8 cellular contexts compared by ENCODE assay signal in the genomic region with DNA sequence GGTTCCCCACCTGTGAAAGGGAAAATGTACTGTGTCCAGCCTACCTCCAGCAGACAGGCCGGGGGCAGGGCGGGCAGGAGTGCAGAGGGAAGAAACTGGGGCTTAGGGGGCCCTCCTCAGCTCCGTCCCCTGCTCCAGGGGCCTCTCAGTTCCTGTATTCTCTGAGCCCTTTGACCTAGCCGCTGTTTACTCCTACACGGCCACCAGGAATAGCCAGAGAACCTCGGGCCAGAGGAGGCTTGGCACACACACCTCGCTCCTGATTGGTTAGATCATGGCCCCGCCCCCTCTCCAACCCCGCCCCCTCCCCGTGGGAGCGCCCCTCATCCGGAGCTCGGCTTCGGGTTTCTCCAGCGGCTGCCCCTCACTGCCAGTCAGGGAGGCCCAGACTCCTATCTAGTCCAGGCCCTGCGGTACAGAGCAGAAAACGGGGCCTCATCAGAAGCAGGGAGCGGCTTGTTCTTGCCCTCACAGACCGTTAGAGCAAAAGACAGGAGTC. TPM values are rescaled to one million over a fixed set of nuclear protein-coding genes. Genes with fewer than 3 reads are reported as not detected.
A peak's percentile ranks its signal among the peaks of the same experiment; 100 is the strongest.
DNase-seq lines count a peak whose midpoint lies in the region; ATAC-seq, FAIRE-seq and TF ChIP-seq lines count a peak whose summit lies in the region.

No MANE protein-coding gene starts in this region.

- H2AFZ ChIP-seq in endothelial cell of umbilical vein (ENCODE audit: low read depth, low read length) = no peak overlapping the region

- ATAC-seq in HG03342 (IDR thresholded peaks at IDR 0.05; ENCODE audit: unreplicated experiment) = no peak
- ATAC-seq in GM19023 (IDR thresholded peaks at IDR 0.05; ENCODE audit: unreplicated experiment) = no peak

- peak; percentile 67 for FAIRE-seq in endothelial cell of umbilical vein (lab: Jason Lieb, UNC)

- CTCF ChIA-PET in endothelial cell of umbilical vein (lab: Charles Lee) = interaction anchor here (0.9 to 2.7 kb wide), 6 partner anchors 9 to 163 kb away, joined by 3 to 12 read pairs (median 4); a partner anchor contains a TSS

- WGBS in thyroid gland, 2 donors = 26 to 33% methylated on average over 6 to 8 of the region's 19 CpGs

- BruUV-seq in endothelial cell of umbilical vein (replicated peaks; lab: Mats Ljungman, UMichigan) = no TSS peak

- no peaks in the 10 kb centered on the region for H4K20me1 ChIP-seq in endothelial cell of umbilical vein (replicated peaks; ENCODE audit: control insufficient read depth, extremely low read depth, insufficient read depth, low read length)

- H3K27me3 ChIP-seq in endothelial cell of umbilical vein (ENCODE audit: control insufficient read depth in 2 of 2, insufficient read depth in 2 of 2, low read length in 2 of 2) (no peaks in the 10 kb centered on the region), thyroid gland (no peaks in the 10 kb centered on the region)

- H3K27ac ChIP-seq in endothelial cell of umbilical vein (ENCODE audit: insufficient read depth, low read depth, low read length) = no peak overlapping the region
- peak overlapping the region; percentile 47 to 92 (median 91) for H3K27ac ChIP-seq in thyroid gland

- no peaks in the 10 kb centered on the region for H3K9me1 ChIP-seq in endothelial cell of umbilical vein (replicated peaks; ENCODE audit: control insufficient read depth, extremely low read depth, insufficient read depth, low read length)

- H3K9ac ChIP-seq in endothelial cell of umbilical vein (replicated peaks; ENCODE audit: extremely low read depth, insufficient read depth, low read length) = no peak overlapping the region

- H3K9me3 ChIP-seq in endothelial cell of umbilical vein (replicated peaks; ENCODE audit: control insufficient read depth, insufficient read depth, low read length) = no peaks in the 10 kb centered on the region
- no peaks in the 10 kb centered on the region for H3K9me3 ChIP-seq in thyroid gland

- H3K4me1 ChIP-seq in endothelial cell of umbilical vein (ENCODE audit: control insufficient read depth, extremely low read depth, insufficient read depth, low read length) (peaks cover 11% of the 10 kb centered on the region), thyroid gland (peaks cover 16 to 20% of the 10 kb centered on the region in 2 donors)

- H3K4me3 ChIP-seq in endothelial cell of umbilical vein (replicated peaks in 1 of 3; ENCODE audit: insufficient read depth in 1 of 3, low read depth in 1 of 3, low read length in 3 of 3) (peak overlapping the region in 1 of 3 experiments; percentile 14), thyroid gland (replicated peaks in 1 of 3) (peak overlapping the region in 1 of 3 donors; percentile 94)

- dilution Hi-C loops in endothelial cell of umbilical vein (cut with MboI; ENCODE audit: extremely low pct_ligation_motif_present, low sequenced_read_pairs) = no loop called here

- POLR2A ChIA-PET in endothelial cell of umbilical vein (lab: Charles Lee) = interaction anchor here (1.4 kb wide), 1 partner anchor 15 kb away, joined by 7 read pairs; no protein-coding TSS in a partner anchor

- H3K79me2 ChIP-seq in endothelial cell of umbilical vein (ENCODE audit: control insufficient read depth, insufficient read depth, low read length) = peaks cover 11% of the 10 kb centered on the region

- peak overlapping the region; percentile 37 for H3K4me2 ChIP-seq in endothelial cell of umbilical vein (ENCODE audit: insufficient read depth, low read length)

- H3K36me3 ChIP-seq in endothelial cell of umbilical vein (ENCODE audit: control insufficient read depth in 2 of 2, extremely low read depth in 1 of 2, insufficient read depth in 2 of 2, low read length in 2 of 2) (peaks cover 9 to 34% of the 10 kb centered on the region in 2 experiments), thyroid gland (peaks cover 27 to 34% of the 10 kb centered on the region in 2 donors)

- no peak for TF ChIP-seq POLR2A in endothelial cell of umbilical vein (IDR thresholded peaks at IDR 0.05; ENCODE audit: low read depth, low read length)
- TF ChIP-seq POLR2A in thyroid gland (IDR thresholded peaks at IDR 0.05) = no peak

- intact Hi-C loops in endothelial cell of umbilical vein (cut with micrococcal nuclease) (no loop called here), thyroid gland (cut with DNase I) (no loop called here)

- DNase-seq in stimulated activated CD4-positive, alpha-beta T cell treated with anti-CD3 and anti-CD28 coated beads, Interleukin-15, amount 100 ng/mL, for 24 hours = peak; percentile 47
- DNase-seq in stimulated activated CD4-positive, alpha-beta T cell treated with anti-CD3 and anti-CD28 coated beads, Interleukin-1b, Interleukin-23, amount 100 ng/mL, for 48 hours = no peak
- DNase-seq in SKM-1 (lab: John Stamatoyannopoulos, UW; ENCODE audit: unreplicated experiment) (peak; percentile 67), endothelial cell of umbilical vein (ENCODE audit: low read depth, low spot score) (peak; percentile 83), midbrain (lab: John Stamatoyannopoulos, UW) (peak; percentile 78), thyroid gland (peak; percentile 69 to 70)

- no peak for TF ChIP-seq CTCF in endothelial cell of umbilical vein (IDR thresholded peaks at IDR 0.05; ENCODE audit: extremely low read depth in 1 of 2, insufficient read depth in 1 of 2, low read depth in 1 of 2, low read length in 2 of 2)
- no peak for TF ChIP-seq CTCF in thyroid gland (IDR thresholded peaks at IDR 0.05)

TF ChIP-seq in endothelial cell of umbilical vein, 7 proteins besides CTCF, POLR2A, EP300 and RAD21 (continues in another document):
- TF ChIP-seq FOS (IDR thresholded peaks at IDR 0.05; ENCODE audit: borderline replicate concordance, insufficient read depth, low read length) (no peak), JUN (IDR thresholded peaks at IDR 0.05; ENCODE audit: borderline replicate concordance, insufficient read depth, insufficient read length, low read depth) (no peak), POLR2AphosphoS5 (IDR thresholded peaks at IDR 0.05; ENCODE audit: insufficient read depth, low read depth, low read length) (no peak)
- TF ChIP-seq, protein P1, sequence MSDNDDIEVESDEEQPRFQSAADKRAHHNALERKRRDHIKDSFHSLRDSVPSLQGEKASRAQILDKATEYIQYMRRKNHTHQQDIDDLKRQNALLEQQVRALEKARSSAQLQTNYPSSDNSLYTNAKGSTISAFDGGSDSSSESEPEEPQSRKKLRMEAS (IDR thresholded peaks at IDR 0.05; ENCODE audit: insufficient read depth, insufficient read length) = no peak

RNA-seq across cellular contexts. Expression of a gene that starts 2.2 kb away (rescaled TPM):
- total RNA-seq in endothelial cell of umbilical vein (43.0 and 43.5 TPM in 2 replicates), thyroid gland (100 to 1,000 TPM in 1 of 4 donors, 10 to 100 TPM in 3; 39.2 to 124 (median 50.8) TPM)
- polyA plus RNA-seq in endothelial cell of umbilical vein = 78.9 and 93.6 TPM in 2 replicates
- 43.5 and 55.9 TPM in 2 replicates for polyA plus RNA-seq in endothelial cell of umbilical vein (2011; cell fraction: cytosol; rRNA removed)
- polyA plus RNA-seq in endothelial cell of umbilical vein (2011; cell fraction: nucleus; rRNA removed) = 78.4 and 100.0 TPM in 2 replicates
- polyA plus RNA-seq in endothelial cell of umbilical vein (2012) = 27.3 and 41.2 TPM in 2 replicates
- polyA minus RNA-seq in endothelial cell of umbilical vein = 50.1 and 50.4 TPM in 2 replicates
- polyA minus RNA-seq in endothelial cell of umbilical vein (2011; cell fraction: cytosol; rRNA and poly(A)+ RNA removed) = 17.7 TPM
- polyA minus RNA-seq in endothelial cell of umbilical vein (2011; cell fraction: nucleus; rRNA and poly(A)+ RNA removed) = 20.0 and 24.0 TPM in 2 replicates

RNA-seq across cellular contexts. Expression of a gene that starts 19.6 kb away (rescaled TPM):
- total RNA-seq in endothelial cell of umbilical vein (38.1 and 45.9 TPM in 2 replicates), thyroid gland (10 to 100 TPM in 3 of 4 donors, 1 to 10 TPM in 1; 8.9 to 27.4 (median 19.1) TPM)
- polyA plus RNA-seq in endothelial cell of umbilical vein = 85.3 and 108 TPM in 2 replicates
- polyA plus RNA-seq in endothelial cell of umbilical vein (2011; cell fraction: cytosol; rRNA removed) = 44.2 and 64.3 TPM in 2 replicates
- polyA plus RNA-seq in endothelial cell of umbilical vein (2011; cell fraction: nucleus; rRNA removed) = 38.1 and 41.5 TPM in 2 replicates
- 39.9 and 49.4 TPM in 2 replicates for polyA plus RNA-seq in endothelial cell of umbilical vein (2012)
- 38.1 and 51.5 TPM in 2 replicates for polyA minus RNA-seq in endothelial cell of umbilical vein
- 129 TPM for polyA minus RNA-seq in endothelial cell of umbilical vein (2011; cell fraction: cytosol; rRNA and poly(A)+ RNA removed)
- 19.7 and 26.7 TPM in 2 replicates for polyA minus RNA-seq in endothelial cell of umbilical vein (2011; cell fraction: nucleus; rRNA and poly(A)+ RNA removed)

RNA-seq across cellular contexts. Expression of a gene that starts 19.8 kb away (rescaled TPM):
- total RNA-seq in endothelial cell of umbilical vein (113 and 115 TPM in 2 replicates), thyroid gland (10 to 100 TPM; 56.3 to 98.9 (median 86.3) TPM)
- 148 and 157 TPM in 2 replicates for polyA plus RNA-seq in endothelial cell of umbilical vein
- 189 and 191 TPM in 2 replicates for polyA plus RNA-seq in endothelial cell of umbilical vein (2011; cell fraction: cytosol; rRNA removed)
- polyA plus RNA-seq in endothelial cell of umbilical vein (2011; cell fraction: nucleus; rRNA removed) = 108 and 134 TPM in 2 replicates
- 173 and 181 TPM in 2 replicates for polyA plus RNA-seq in endothelial cell of umbilical vein (2012)
- polyA minus RNA-seq in endothelial cell of umbilical vein = 33.5 and 35.7 TPM in 2 replicates
- 36.3 TPM for polyA minus RNA-seq in endothelial cell of umbilical vein (2011; cell fraction: cytosol; rRNA and poly(A)+ RNA removed)
- polyA minus RNA-seq in endothelial cell of umbilical vein (2011; cell fraction: nucleus; rRNA and poly(A)+ RNA removed) = 5.2 TPM in 2 replicates

RNA-seq across cellular contexts. Expression of a gene that starts 33.3 kb away (rescaled TPM):
- total RNA-seq in endothelial cell of umbilical vein (2.9 and 3.8 TPM in 2 replicates), thyroid gland (1 to 10 TPM in 3 of 4 donors, not detected in 1; 1.0 to 5.2 (median 1.6) TPM)
- 1.5 and 2.3 TPM in 2 replicates for polyA plus RNA-seq in endothelial cell of umbilical vein
- 0.28 and 0.87 TPM in 2 replicates for polyA plus RNA-seq in endothelial cell of umbilical vein (2011; cell fraction: cytosol; rRNA removed)
- 5.1 and 6.2 TPM in 2 replicates for polyA plus RNA-seq in endothelial cell of umbilical vein (2011; cell fraction: nucleus; rRNA removed)
- 0.56 and 1.3 TPM in 2 replicates for polyA plus RNA-seq in endothelial cell of umbilical vein (2012)
- polyA minus RNA-seq in endothelial cell of umbilical vein = 0.42 and 0.83 TPM in 2 replicates
- polyA minus RNA-seq in endothelial cell of umbilical vein (2011; cell fraction: cytosol; rRNA and poly(A)+ RNA removed) = 4.0 TPM
- 1.6 and 1.8 TPM in 2 replicates for polyA minus RNA-seq in endothelial cell of umbilical vein (2011; cell fraction: nucleus; rRNA and poly(A)+ RNA removed)

RNA-seq across cellular contexts. Expression of a gene that starts 40.4 kb away (rescaled TPM):
- total RNA-seq in endothelial cell of umbilical vein (41.9 and 47.9 TPM in 2 replicates), thyroid gland (10 to 100 TPM; 17.3 to 43.3 (median 35.5) TPM)
- polyA plus RNA-seq in endothelial cell of umbilical vein = 63.9 and 85.0 TPM in 2 replicates
- polyA plus RNA-seq in endothelial cell of umbilical vein (2011; cell fraction: cytosol; rRNA removed) = 45.5 and 45.9 TPM in 2 replicates
- polyA plus RNA-seq in endothelial cell of umbilical vein (2011; cell fraction: nucleus; rRNA removed) = 31.6 and 39.0 TPM in 2 replicates
- 38.9 and 45.4 TPM in 2 replicates for polyA plus RNA-seq in endothelial cell of umbilical vein (2012)
- polyA minus RNA-seq in endothelial cell of umbilical vein = 39.8 and 52.5 TPM in 2 replicates
- polyA minus RNA-seq in endothelial cell of umbilical vein (2011; cell fraction: cytosol; rRNA and poly(A)+ RNA removed) = 59.2 TPM
- polyA minus RNA-seq in endothelial cell of umbilical vein (2011; cell fraction: nucleus; rRNA and poly(A)+ RNA removed) = 26.8 and 33.0 TPM in 2 replicates
